ENCODE assay signal across 1 cellular context in genomic region chr20:62603021-62603906, GRCh38.
TF ChIP-seq lines count a peak whose summit lies in the region.

No MANE protein-coding gene starts in this region.

TF ChIP-seq in HEK293, 187 proteins besides CTCF, POLR2A, EP300 and RAD21 (continued from another document):
- peak; percentile 28; the same call in 1 of the 2 replicates for TF ChIP-seq PRDM10 (tag by site-specific recombination; IDR thresholded peaks at IDR 0.05)
- TF ChIP-seq ZNF433 (tag by site-specific recombination; IDR thresholded peaks at IDR 0.05; ENCODE audit: low read depth): no peak
- TF ChIP-seq ZNF19 (tag by site-specific recombination; IDR thresholded peaks at IDR 0.05; ENCODE audit: low read depth): no peak
- TF ChIP-seq ZNF239 (tag by site-specific recombination; IDR thresholded peaks at IDR 0.05): no peak
- TF ChIP-seq ZNF18 (tag by site-specific recombination; IDR thresholded peaks at IDR 0.05): no peak
- 0 out of 2 replicates have a peak, but pooled peaks have one; percentile 7 for TF ChIP-seq KLF1 (tag by site-specific recombination; IDR thresholded peaks at IDR 0.05)
- TF ChIP-seq ZNF529 (tag by site-specific recombination; IDR thresholded peaks at IDR 0.05; ENCODE audit: insufficient replicate concordance): no peak
- no peak for TF ChIP-seq ZNF707 (tag by site-specific recombination; IDR thresholded peaks at IDR 0.05)
- TF ChIP-seq ZNF148 (tag by site-specific recombination; IDR thresholded peaks at IDR 0.05; ENCODE audit: borderline replicate concordance): no peak
- TF ChIP-seq ZNF555 (tag by site-specific recombination; conservative IDR thresholded peaks at IDR 0.05): no peak
- TF ChIP-seq ZNF777 (tag by site-specific recombination; IDR thresholded peaks at IDR 0.05; ENCODE audit: borderline replicate concordance): no peak
- peak; percentile 42 for TF ChIP-seq ZNF335 (tag by site-specific recombination; conservative IDR thresholded peaks at IDR 0.05)
- peak; percentile 99 for TF ChIP-seq ZIC2 (tag by site-specific recombination; IDR thresholded peaks at IDR 0.05)
- TF ChIP-seq ZNF639 (tag by site-specific recombination; IDR thresholded peaks at IDR 0.05): no peak
- TF ChIP-seq SP7 (tag by site-specific recombination; IDR thresholded peaks at IDR 0.05): peak; percentile 15; the same call in 1 of the 2 replicates
- TF ChIP-seq ZNF600 (tag by site-specific recombination; IDR thresholded peaks at IDR 0.05): peak; percentile 17; the same call in 1 of the 2 replicates
